ENCODE assay signal across 1 cellular context in the genomic region with DNA sequence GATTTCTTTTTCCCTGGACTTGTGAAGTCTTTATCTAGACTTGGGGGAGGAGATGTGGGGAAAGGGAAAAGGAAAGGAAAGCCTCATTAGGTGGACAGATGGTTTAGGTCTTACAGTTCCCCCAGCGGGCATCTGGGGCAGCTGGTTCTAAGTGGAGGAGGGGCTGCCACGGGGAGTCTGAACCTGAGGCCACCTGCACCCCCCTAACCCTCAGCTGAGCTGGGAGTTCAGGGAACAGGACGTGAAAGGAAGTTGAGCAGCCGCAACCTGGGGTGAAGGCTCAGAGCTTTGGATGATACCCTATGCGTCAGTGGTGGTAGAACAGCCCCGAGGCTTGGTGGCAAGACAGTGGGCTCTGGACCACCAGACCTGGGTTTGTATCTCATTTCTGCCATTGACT.
TF ChIP-seq lines count a peak whose summit lies in the region.

No MANE protein-coding gene starts in this region.

TF ChIP-seq in SK-N-SH, 30 proteins besides CTCF, POLR2A, EP300 and RAD21:
- TF ChIP-seq, protein P1, sequence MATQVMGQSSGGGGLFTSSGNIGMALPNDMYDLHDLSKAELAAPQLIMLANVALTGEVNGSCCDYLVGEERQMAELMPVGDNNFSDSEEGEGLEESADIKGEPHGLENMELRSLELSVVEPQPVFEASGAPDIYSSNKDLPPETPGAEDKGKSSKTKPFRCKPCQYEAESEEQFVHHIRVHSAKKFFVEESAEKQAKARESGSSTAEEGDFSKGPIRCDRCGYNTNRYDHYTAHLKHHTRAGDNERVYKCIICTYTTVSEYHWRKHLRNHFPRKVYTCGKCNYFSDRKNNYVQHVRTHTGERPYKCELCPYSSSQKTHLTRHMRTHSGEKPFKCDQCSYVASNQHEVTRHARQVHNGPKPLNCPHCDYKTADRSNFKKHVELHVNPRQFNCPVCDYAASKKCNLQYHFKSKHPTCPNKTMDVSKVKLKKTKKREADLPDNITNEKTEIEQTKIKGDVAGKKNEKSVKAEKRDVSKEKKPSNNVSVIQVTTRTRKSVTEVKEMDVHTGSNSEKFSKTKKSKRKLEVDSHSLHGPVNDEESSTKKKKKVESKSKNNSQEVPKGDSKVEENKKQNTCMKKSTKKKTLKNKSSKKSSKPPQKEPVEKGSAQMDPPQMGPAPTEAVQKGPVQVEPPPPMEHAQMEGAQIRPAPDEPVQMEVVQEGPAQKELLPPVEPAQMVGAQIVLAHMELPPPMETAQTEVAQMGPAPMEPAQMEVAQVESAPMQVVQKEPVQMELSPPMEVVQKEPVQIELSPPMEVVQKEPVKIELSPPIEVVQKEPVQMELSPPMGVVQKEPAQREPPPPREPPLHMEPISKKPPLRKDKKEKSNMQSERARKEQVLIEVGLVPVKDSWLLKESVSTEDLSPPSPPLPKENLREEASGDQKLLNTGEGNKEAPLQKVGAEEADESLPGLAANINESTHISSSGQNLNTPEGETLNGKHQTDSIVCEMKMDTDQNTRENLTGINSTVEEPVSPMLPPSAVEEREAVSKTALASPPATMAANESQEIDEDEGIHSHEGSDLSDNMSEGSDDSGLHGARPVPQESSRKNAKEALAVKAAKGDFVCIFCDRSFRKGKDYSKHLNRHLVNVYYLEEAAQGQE (IDR thresholded peaks at IDR 0.05; ENCODE audit: low read depth, low read length) = no peak
- no peak for TF ChIP-seq TEAD4 (IDR thresholded peaks at IDR 0.05; ENCODE audit: borderline replicate concordance, insufficient read depth)
- TF ChIP-seq GABPA (IDR thresholded peaks at IDR 0.05; ENCODE audit: low read depth) = no peak
- TF ChIP-seq NRF1 (IDR thresholded peaks at IDR 0.05; ENCODE audit: low read depth, low read length) = no peak
